Comparison of ENCODE assay signal across 8 cellular contexts in genomic region chr10:178208-178607, GRCh38. TPM values are rescaled to one million over a fixed set of nuclear protein-coding genes. Genes with fewer than 3 reads are reported as not detected.
DNase-seq lines count a peak whose midpoint lies in the region; ATAC-seq and TF ChIP-seq lines count a peak whose summit lies in the region.

No MANE protein-coding gene starts in this region.

- H3K9me3 ChIP-seq in A673 (ENCODE audit: low read depth, low read length, poor library complexity, severe bottlenecking) (no peaks in the 10 kb centered on the region), SK-N-MC (ENCODE audit: low read depth, low read length) (no peaks in the 10 kb centered on the region)

- peak; percentile 54 for DNase-seq in A673 (ENCODE audit: low spot score)
- peak; percentile 18 for DNase-seq in SK-N-MC (ENCODE audit: low read depth, low spot score)
- DNase-seq in left cardiac atrium, result no peak
- DNase-seq in NCI-H2107 (lab: John Stamatoyannopoulos, UW), result no peak
- no peak for DNase-seq in GF-D8 (lab: John Stamatoyannopoulos, UW)
- DNase-seq in activated CD4-positive, alpha-beta T cell treated with anti-CD3 and anti-CD28 coated beads, Interleukin-2, amount 50 U/mL, for 1 hour, result no peak

- no peaks in the 10 kb centered on the region for H3K4me1 ChIP-seq in A673 (ENCODE audit: insufficient read depth, low read length, poor library complexity, severe bottlenecking)

- intact Hi-C loops in A673 (cut with micrococcal nuclease; ENCODE audit: unreplicated experiment) (no loop called here), left cardiac atrium (cut with DNase I) (no loop called here)

- H3K27me3 ChIP-seq in A673 (replicated peaks; ENCODE audit: insufficient read depth, low read depth, low read length, poor library complexity), result no peaks in the 10 kb centered on the region

- H3K36me3 ChIP-seq in A673 (ENCODE audit: insufficient read depth, low read length, poor library complexity, severe bottlenecking), result peaks cover 16% of the 10 kb centered on the region
- peaks cover 9% of the 10 kb centered on the region; the same call in 1 of the 2 replicates for H3K36me3 ChIP-seq in SK-N-MC (ENCODE audit: insufficient read depth, low read length)

- no peak overlapping the region for H3K9ac ChIP-seq in SK-N-MC (ENCODE audit: insufficient read length)

- POLR2A ChIA-PET in A673 (lab: Charles Lee; ENCODE audit: low non-redundant PET), result no interaction called here

- H3K4me3 ChIP-seq in A673 (ENCODE audit: low read depth, low read length, poor library complexity, severe bottlenecking) (no peak overlapping the region), SK-N-MC (no peak overlapping the region)

- peak; percentile 38 to 61 for ATAC-seq in left cardiac atrium
- no peak for ATAC-seq in GM18517 (IDR thresholded peaks at IDR 0.05; ENCODE audit: unreplicated experiment)

- TF ChIP-seq CTCF in A673 (conservative IDR thresholded peaks at IDR 0.05; ENCODE audit: low read depth, low read length) (peak; percentile 60), GM12872 (IDR thresholded peaks at IDR 0.05; ENCODE audit: insufficient read depth, low read depth, low read length) (peak; percentile 20; the same call in 1 of the 3 replicates)

- H3K27ac ChIP-seq in A673 (ENCODE audit: low read depth, low read length, poor library complexity, severe bottlenecking) (no peak overlapping the region), SK-N-MC (no peak overlapping the region)

- no TSS peak for BruUV-seq in A673 (replicated peaks; lab: Mats Ljungman, UMichigan)

- CTCF ChIA-PET in A673 (lab: Charles Lee), result no interaction called here

RNA-seq across cellular contexts. Expression of gene ZMYND11, which starts 43.0 kb away (rescaled TPM):
- total RNA-seq in A673 (2021), result 81.2 and 82.8 TPM in 2 replicates
- total RNA-seq in left cardiac atrium, result 10 to 100 TPM; 59.1 to 72.6 TPM

Comparison
In these comparisons a context has a peak if more than half of its experiments do, and no peak if none do; other contexts are left out.
1. DNase-seq: peak in A673 (single experiment) and SK-N-MC (single experiment); none in left cardiac atrium (single experiment), NCI-H2107 (single experiment), GF-D8 (single experiment) and activated CD4-positive, alpha-beta T cell treated with anti-CD3 and anti-CD28 coated beads, Interleukin-2, amount 50 U/mL, for 1 hour (single experiment).